In the genomic region with DNA sequence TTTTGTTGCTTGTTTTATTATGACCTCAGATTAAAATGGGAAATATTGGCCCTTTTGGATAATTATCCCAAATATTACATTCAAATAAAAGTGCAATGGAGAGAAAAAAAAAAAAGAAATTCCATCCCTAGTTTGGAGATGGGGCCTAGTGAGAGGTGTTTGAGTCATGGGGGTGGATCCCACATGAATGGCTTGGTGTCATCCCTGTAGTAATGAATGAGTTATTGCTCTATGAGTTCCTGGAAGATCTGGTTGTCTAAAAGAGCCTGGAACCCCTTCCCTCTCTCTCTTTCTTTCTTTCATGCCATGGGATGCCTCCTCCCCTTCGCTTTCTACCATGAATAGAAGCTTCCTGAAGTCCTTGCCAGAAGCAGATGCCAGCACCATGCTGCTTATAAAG, we compare ENCODE assay signal across 35 cellular contexts. TPM values are rescaled to one million over a fixed set of nuclear protein-coding genes. Genes with fewer than 3 reads are reported as not detected.
"Had no signal": no experiment of that assay in that cellular context is flagged by ENCODE, and none has a peak within 500 bp of the region (broad histone marks: within the 10 kb centered on the region; RNA-seq: fewer than 3 reads in every experiment).

No MANE protein-coding gene starts in this region.

- H3K4me1 Mint-ChIP-seq: naive thymus-derived CD4-positive, alpha-beta T cell; stimulated activated memory B cell treated with anti-CD40 and anti-IgM and Interleukin-4, amounts not matched to agents 10 μg/mL and 1 μg/mL and 100 μg/mL, for 72 hours; stimulated activated naive CD8-positive, alpha-beta T cell treated with anti-CD3 and anti-CD28 coated beads, Interleukin-15, amount 100 ng/mL, for 72 hours had no signal

- H3K4me1 ChIP-seq: left lung, lower lobe of right lung, right atrium auricular region, right lobe of liver, tibial nerve, uterus had no signal

- H3K36me3 ChIP-seq: left lung, lower lobe of right lung, ovary, right atrium auricular region, right lobe of liver, tibial nerve, uterus had no signal

- H3K4me3 ChIP-seq: left lung, lower lobe of right lung, mucosa of descending colon, ovary, right atrium auricular region, right lobe of liver, smooth muscle cell, tibial nerve, uterus had no signal

- H3K27me3 Mint-ChIP-seq: stimulated activated naive CD8-positive, alpha-beta T cell treated with anti-CD3 and anti-CD28 coated beads, Interleukin-15, amount 100 ng/mL, for 72 hours had no signal

- H3K27me3 ChIP-seq: left lung, ovary, right atrium auricular region, right lobe of liver, tibial nerve, uterus had no signal

- DNase-seq: hippocampal formation; kidney; left colon; left lung; lower lobe of right lung; midbrain; mucosa of descending colon; naive thymus-derived CD4-positive, alpha-beta T cell; ovary; right lobe of liver; stimulated activated CD4-positive, alpha-beta T cell treated with anti-CD3 and anti-CD28 coated beads, Interleukin-1b, Interleukin-23, amount 100 ng/mL, for 48 hours; stimulated activated CD4-positive, alpha-beta T cell treated with anti-CD3 and anti-CD28 coated beads, Interleukin-2, amount 100 ng/mL, for 48 hours; stimulated activated CD4-positive, alpha-beta T cell treated with anti-CD3 and anti-CD28 coated beads, Interleukin-4, amount 100 ng/mL, for 4 hours; stimulated activated CD8-positive, alpha-beta memory T cell treated with anti-CD3 and anti-CD28 coated beads, Interleukin-4, amount 100 ng/mL, for 48 hours; stimulated activated naive CD4-positive, alpha-beta T cell treated with Interleukin-2 at 50 U/mL for 16 hours; stimulated activated naive CD8-positive, alpha-beta T cell treated with anti-CD3 and anti-CD28 coated beads, Interleukin-15, amount 100 ng/mL, for 72 hours; substantia nigra; uterus had no signal

- H3K4me2 ChIP-seq: smooth muscle cell had no signal

- H3K9me3 Mint-ChIP-seq: type B pancreatic cell had no signal

- ATAC-seq: left colon; left lung; lower lobe of right lung; mucosa of descending colon; naive thymus-derived CD4-positive, alpha-beta T cell; natural killer cell treated with Interleukin-12 subunit alpha and Interleukin-12 subunit beta and Interleukin-15 and Interleukin-18, amount 100 ng/mL, for 72 hours; right lobe of liver; stimulated activated memory B cell treated with anti-CD40 and anti-IgM and Interleukin-4, amounts not matched to agents 10 μg/mL and 1 μg/mL and 100 μg/mL, for 72 hours; stimulated activated naive CD8-positive, alpha-beta T cell treated with anti-CD3 and anti-CD28 coated beads, Interleukin-15, amount 100 ng/mL, for 72 hours had no signal

- H3K27ac Mint-ChIP-seq: naive thymus-derived CD4-positive, alpha-beta T cell; natural killer cell treated with Interleukin-12 subunit alpha and Interleukin-12 subunit beta and Interleukin-15 and Interleukin-18, amount 100 ng/mL, for 72 hours; progenitor cell of endocrine pancreas; stimulated activated memory B cell treated with anti-CD40 and anti-IgM and Interleukin-4, amounts not matched to agents 10 μg/mL and 1 μg/mL and 100 μg/mL, for 72 hours; stimulated activated naive CD8-positive, alpha-beta T cell treated with anti-CD3 and anti-CD28 coated beads, Interleukin-15, amount 100 ng/mL, for 72 hours; type B pancreatic cell had no signal

- H3K36me3 Mint-ChIP-seq: stimulated activated memory B cell treated with anti-CD40 and anti-IgM and Interleukin-4, amounts not matched to agents 10 μg/mL and 1 μg/mL and 100 μg/mL, for 72 hours; type B pancreatic cell had no signal

- H3K9me3 ChIP-seq: lower lobe of right lung, ovary, right lobe of liver, uterus had no signal

- FAIRE-seq: kidney had no signal

- H3K4me3 Mint-ChIP-seq: naive thymus-derived CD4-positive, alpha-beta T cell; natural killer cell treated with Interleukin-12 subunit alpha and Interleukin-12 subunit beta and Interleukin-15 and Interleukin-18, amount 100 ng/mL, for 72 hours; stimulated activated memory B cell treated with anti-CD40 and anti-IgM and Interleukin-4, amounts not matched to agents 10 μg/mL and 1 μg/mL and 100 μg/mL, for 72 hours; stimulated activated naive CD8-positive, alpha-beta T cell treated with anti-CD3 and anti-CD28 coated beads, Interleukin-15, amount 100 ng/mL, for 72 hours; type B pancreatic cell had no signal

- H3K27ac ChIP-seq: left lung, lower lobe of right lung, ovary, right atrium auricular region, right lobe of liver, tibial nerve, uterus had no signal

RNA-seq across cellular contexts. Expression of gene PTF1A, which starts 52.4 kb away (rescaled TPM):
- total RNA-seq: kidney; left colon; left lung; liver; lower lobe of right lung; mesenteric fat pad; mucosa of descending colon; myocyte; naive thymus-derived CD4-positive, alpha-beta T cell; natural killer cell treated with Interleukin-12 subunit alpha and Interleukin-12 subunit beta and Interleukin-15 and Interleukin-18, amount 100 ng/mL, for 72 hours; omental fat pad; ovary; pulmonary artery endothelial cell; renal cortical epithelial cell; right atrium auricular region; right lobe of liver; skeletal muscle tissue; smooth muscle cell; temporal lobe; ureter had no signal
- polyA plus RNA-seq: liver; naive thymus-derived CD4-positive, alpha-beta T cell; neural cell; ovary had no signal
